In genomic region chr2:9836517-9836916, GRCh38 we compare ENCODE assay signal across 18 cellular contexts. TPM values are rescaled to one million over a fixed set of nuclear protein-coding genes. Genes with fewer than 3 reads are reported as not detected.
DNase-seq lines count a peak whose midpoint lies in the region; ATAC-seq and TF ChIP-seq lines count a peak whose summit lies in the region.
"Had no signal": no experiment of that assay in that cellular context is flagged by ENCODE, and none has a peak within 500 bp of the region (broad histone marks: within the 10 kb centered on the region; RNA-seq: fewer than 3 reads in every experiment).

No MANE protein-coding gene starts in this region.

- no peaks in the 10 kb centered on the region for H4K20me1 ChIP-seq in fibroblast of lung (ENCODE audit: control insufficient read depth, extremely low read depth, insufficient read depth, low read length)

- POLR2A ChIA-PET in RWPE1 (lab: Yijun Ruan, JAX; ENCODE audit: low non-redundant PET) = no interaction called here

- peak overlapping the region; percentile 25 for H3K4me2 ChIP-seq in fibroblast of lung (ENCODE audit: extremely low read depth, insufficient read depth, low read length)

- H3K36me3 ChIP-seq in fibroblast of lung (ENCODE audit: control insufficient read depth, insufficient read depth, low read length) = no peaks in the 10 kb centered on the region
- no peaks in the 10 kb centered on the region for H3K36me3 ChIP-seq in psoas muscle (ENCODE audit: insufficient read depth in 1 of 2, low read depth in 1 of 2)
- no peaks in the 10 kb centered on the region for H3K36me3 ChIP-seq in thymus (ENCODE audit: control insufficient read depth, insufficient read depth)
- H3K36me3 ChIP-seq: BE2C had no signal

- peaks cover 2% of the 10 kb centered on the region for H3K27me3 ChIP-seq in fibroblast of lung (ENCODE audit: control insufficient read depth, insufficient read depth, low read length)
- H3K27me3 ChIP-seq in psoas muscle (ENCODE audit: insufficient read depth in 3 of 3, low read length in 2 of 3) = no peaks in the 10 kb centered on the region
- H3K27me3 ChIP-seq in thymus (ENCODE audit: control insufficient read depth, insufficient read depth) = no peaks in the 10 kb centered on the region
- H3K27me3 ChIP-seq: BE2C had no signal

- H3K27ac ChIP-seq in RWPE1 (peak overlapping the region; percentile 68), fibroblast of lung (ENCODE audit: insufficient read depth, low read length) (no peak overlapping the region), psoas muscle (peak overlapping the region; percentile 85), thymus (ENCODE audit: low read depth) (peak overlapping the region; percentile 58)

- ATAC-seq in psoas muscle (peak; percentile 84 to 93 (median 88)), natural killer cell (no peak)
- ATAC-seq: PC-3 had no signal

- H3K4me1 Mint-ChIP-seq in natural killer cell = no peaks in the 10 kb centered on the region

- WGBS in psoas muscle, 3 donors = 33 to 60% (median 46%) methylated on average over 3 of the region's 3 CpGs
- 97% methylated on average over 3 of the region's 3 CpGs for WGBS in thymus

- no peak overlapping the region for H3K27ac Mint-ChIP-seq in natural killer cell

- intact Hi-C loops in psoas muscle (cut with DNase I) = no loop called here
- intact Hi-C loops in natural killer cell (cut with micrococcal nuclease) = no loop called here

- no peak overlapping the region for H2AFZ ChIP-seq in fibroblast of lung (ENCODE audit: low read length)

- TF ChIP-seq CTCF in RWPE1 (conservative IDR thresholded peaks at IDR 0.05; ENCODE audit: low read depth) = no peak
- TF ChIP-seq CTCF in fibroblast of lung (conservative IDR thresholded peaks at IDR 0.05 in 1 of 2, IDR thresholded peaks at IDR 0.05 in 1 of 2; ENCODE audit: low read depth in 1 of 2, low read length in 2 of 2) = no peak
- no peak for TF ChIP-seq CTCF in psoas muscle (IDR thresholded peaks at IDR 0.05)
- no peak for TF ChIP-seq CTCF in natural killer cell (IDR thresholded peaks at IDR 0.05)

- CTCF ChIA-PET in RWPE1 (lab: Yijun Ruan, JAX) = no interaction called here

- H3K4me3 Mint-ChIP-seq in natural killer cell = no peak overlapping the region
- H3K4me3 Mint-ChIP-seq: CD4-positive, alpha-beta memory T cell had no signal

- DNase-seq in RWPE1 (ENCODE audit: low spot score) (no peak), fibroblast of lung (ENCODE audit: low read depth in 2 of 2) (no peak), psoas muscle (peak; percentile 68 to 73), mesenteric fat pad (ENCODE audit: low spot score) (no peak), natural killer cell (no peak)
- DNase-seq in stimulated activated CD8-positive, alpha-beta memory T cell treated with anti-CD3 and anti-CD28 coated beads, Interleukin-4, amount 100 ng/mL, for 48 hours = no peak
- DNase-seq: BE2C; CD4-positive, alpha-beta memory T cell; GOT3; MM.1S; NCI-H1105; NCI-H1694 treated with DMSO at 0.1 percent for 48 hours; NCI-H345; NCI-H526 treated with DMSO at 0.1 percent for 48 hours; NK-92 treated with Interleukin-12 subunit alpha and Interleukin-12 subunit beta, amount 100 ng/mL, for 24 hours; PC-3; SHP77 treated with DMSO at 0.1 percent for 48 hours had no signal

- no peaks in the 10 kb centered on the region for H3K79me2 ChIP-seq in fibroblast of lung (ENCODE audit: control insufficient read depth, insufficient read depth, low read length)

- H3K27me3 Mint-ChIP-seq in natural killer cell (ENCODE audit: low read depth in 2 of 2) = peaks cover 7% of the 10 kb centered on the region in 2 donors

- H3K4me1 ChIP-seq in fibroblast of lung (ENCODE audit: control insufficient read depth, extremely low read depth, insufficient read depth, low read length) (no peaks in the 10 kb centered on the region), psoas muscle (peaks cover 6% of the 10 kb centered on the region), thymus (ENCODE audit: control insufficient read depth, insufficient read depth, low read length) (no peaks in the 10 kb centered on the region)
- H3K4me1 ChIP-seq: BE2C had no signal

- no peaks in the 10 kb centered on the region for H3K9me3 Mint-ChIP-seq in natural killer cell
- H3K9me3 Mint-ChIP-seq: CD4-positive, alpha-beta memory T cell had no signal

- H3K36me3 Mint-ChIP-seq in natural killer cell = no peaks in the 10 kb centered on the region
- H3K36me3 Mint-ChIP-seq: CD4-positive, alpha-beta memory T cell had no signal

- H3K9me3 ChIP-seq in fibroblast of lung (ENCODE audit: control insufficient read depth, insufficient read depth, low read depth, low read length) (no peaks in the 10 kb centered on the region), psoas muscle (no peaks in the 10 kb centered on the region), thymus (ENCODE audit: control insufficient read depth) (no peaks in the 10 kb centered on the region)
- H3K9me3 ChIP-seq: BE2C had no signal

- no peak overlapping the region for H3K9ac ChIP-seq in fibroblast of lung (ENCODE audit: insufficient read depth, low read length)

- no peak overlapping the region for H3K4me3 ChIP-seq in fibroblast of lung (replicated peaks in 1 of 4; ENCODE audit: control extremely low read depth in 1 of 4, insufficient read depth in 1 of 4, low read depth in 3 of 4, low read length in 4 of 4)
- no peak overlapping the region for H3K4me3 ChIP-seq in psoas muscle
- H3K4me3 ChIP-seq in thymus (ENCODE audit: low read length) = no peak overlapping the region

RNA-seq across cellular contexts. Expression of gene TAF1B, which starts 6.8 kb away (rescaled TPM):
- total RNA-seq in fibroblast of lung (19.8 and 32.9 TPM in 2 replicates), psoas muscle (1 to 10 TPM; 3.8 to 7.6 (median 5.8) TPM), mesenteric fat pad (31.2 TPM), natural killer cell (10 to 100 TPM; 24.8 to 40.8 (median 26.8) TPM)
- polyA plus RNA-seq in fibroblast of lung (19.5 and 30.8 TPM in 2 replicates), psoas muscle (1 to 10 TPM; 2.7 to 6.0 (median 5.7) TPM), thymus (9.4 TPM)
- polyA plus RNA-seq in fibroblast of lung (2012) = 10.9 and 16.8 TPM in 2 replicates
- 0.86 and 14.3 TPM in 2 replicates for polyA minus RNA-seq in fibroblast of lung (ENCODE audit: low replicate concordance)

Comparison
In these comparisons a context has a peak if more than half of its experiments do, and no peak if none do; other contexts are left out.
1. DNase-seq: peak in psoas muscle (2 of 2); none in RWPE1 (single experiment), fibroblast of lung (0 of 2), mesenteric fat pad (single experiment), stimulated activated CD8-positive, alpha-beta memory T cell treated with anti-CD3 and anti-CD28 coated beads, Interleukin-4, amount 100 ng/mL, for 48 hours (single experiment) and natural killer cell (single experiment).
2. ATAC-seq: peak in psoas muscle (4 of 4); none in natural killer cell (0 of 3).